Comparison of ENCODE assay signal across 24 cellular contexts in genomic region chr12:85457026-85457425, GRCh38.
"Had no signal": no experiment of that assay in that cellular context is flagged by ENCODE, and none has a peak within 500 bp of the region (broad histone marks: within the 10 kb centered on the region; RNA-seq: fewer than 3 reads in every experiment).

No MANE protein-coding gene starts in this region.

- ATAC-seq: activated naive CD8-positive, alpha-beta T cell treated with anti-CD3 and anti-CD28 coated beads, Interleukin-2, amount 50 U/mL, for 24 hours had no signal

- DNase-seq: activated CD4-positive, alpha-beta memory T cell treated with anti-CD3 and anti-CD28 coated beads for 36 hours; activated CD4-positive, alpha-beta T cell treated with anti-CD3 and anti-CD28 coated beads, Interleukin-2, amount 10 ng/mL, durations not matched to agents 24 days and 14 days; activated CD8-positive, alpha-beta memory T cell treated with anti-CD3 and anti-CD28 coated beads, Interleukin-2, amount 50 U/mL, for 4 hours; activated effector memory CD4-positive, alpha-beta T cell treated with Interleukin-2 at 50 U/mL for 16 hours; activated naive CD4-positive, alpha-beta T cell treated with anti-CD3 and anti-CD28 coated beads, Interleukin-2, amount 10 ng/mL, durations not matched to agents 7 days and 5 days; activated naive CD8-positive, alpha-beta T cell treated with anti-CD3 and anti-CD28 coated beads, Interleukin-2, amount 50 U/mL, for 24 hours; activated T-cell treated with anti-CD3 and anti-CD28 coated beads for 4 hours; activated T-cell treated with anti-CD3 and anti-CD28 coated beads, Interleukin-2, amount 50 U/mL, for 48 hours; anterior cingulate cortex; central memory CD4-positive, alpha-beta T cell; Kasumi-1; KG1; MM.1S; MV-4-11; NCI-H1092; NCI-H1436 treated with DMSO at 0.1 percent for 48 hours; NCI-H1694 treated with DMSO at 0.1 percent for 48 hours; NCI-H2029 treated with DMSO at 0.1 percent for 48 hours; NCI-H345; NCI-H524 treated with DMSO at 0.1 percent for 48 hours; NK-92 treated with Interleukin-12 subunit alpha and Interleukin-12 subunit beta, amount 100 ng/mL, for 24 hours; Right ventricle myocardium superior; SJCRH30 had no signal

- H3K4me3 ChIP-seq: SJCRH30, SK-N-MC had no signal
